Comparison of ENCODE assay signal across 19 cellular contexts in the genomic region with DNA sequence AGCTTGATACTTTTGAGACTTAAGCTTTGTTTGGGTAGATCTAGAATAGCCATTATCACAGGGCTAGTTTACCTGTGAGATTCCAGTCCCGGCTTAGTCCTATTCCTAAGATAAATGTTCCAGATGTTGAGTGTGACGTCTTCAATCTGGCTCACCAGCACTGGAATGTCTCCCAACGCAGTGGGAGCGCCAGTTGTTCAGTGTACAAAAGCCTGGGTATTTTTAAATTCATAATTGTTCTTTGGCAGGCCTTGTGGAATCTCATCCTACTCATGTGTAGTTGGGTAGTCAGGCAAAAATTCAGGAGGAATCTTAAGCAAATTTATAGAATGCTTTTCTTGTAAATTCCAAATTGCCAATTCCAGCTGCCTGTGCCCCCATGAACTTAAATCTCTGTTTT.
"Had no signal": no experiment of that assay in that cellular context is flagged by ENCODE, and none has a peak within 500 bp of the region (broad histone marks: within the 10 kb centered on the region; RNA-seq: fewer than 3 reads in every experiment).

No MANE protein-coding gene starts in this region.

- H3K36me3 Mint-ChIP-seq: immature natural killer cell had no signal

- H3K27ac Mint-ChIP-seq: immature natural killer cell, mesothelial cell of epicardium had no signal

- H3K9me3 ChIP-seq: gastroesophageal sphincter, lower lobe of right lung had no signal

- H3K36me3 ChIP-seq: esophagus muscularis mucosa, gastroesophageal sphincter, left lung, lower lobe of right lung had no signal

- H3K27ac ChIP-seq: coronary artery, dorsolateral prefrontal cortex, esophagus muscularis mucosa, foreskin keratinocyte, gastroesophageal sphincter, hepatocyte, left lung, lower lobe of right lung had no signal

- H3K79me2 ChIP-seq: hepatocyte had no signal

- H3K4me1 Mint-ChIP-seq: immature natural killer cell, mesothelial cell of epicardium had no signal

- ATAC-seq: foreskin keratinocyte, gastroesophageal sphincter, left lung, lower lobe of right lung had no signal

- H2AFZ ChIP-seq: hepatocyte had no signal

- H3K4me1 ChIP-seq: foreskin keratinocyte, gastroesophageal sphincter, left lung, lower lobe of right lung had no signal

- DNase-seq: dermis blood vessel endothelial cell; effector CD4-positive, alpha-beta T cell; effector memory CD4-positive, alpha-beta T cell; foreskin keratinocyte; head of caudate nucleus; hypothalamus; immature natural killer cell; islet precursor cell; kidney; kidney glomerular epithelial cell; left lung; lower lobe of right lung; mesenchymal stem cell had no signal

- H3K4me2 ChIP-seq: hepatocyte had no signal

- H3K27me3 ChIP-seq: dorsolateral prefrontal cortex, esophagus muscularis mucosa, foreskin keratinocyte, gastroesophageal sphincter, hepatocyte, left lung had no signal

- H3K4me3 ChIP-seq: coronary artery, dorsolateral prefrontal cortex, esophagus muscularis mucosa, gastroesophageal sphincter, hepatocyte, left lung, lower lobe of right lung had no signal

- H3K4me3 Mint-ChIP-seq: immature natural killer cell, mesothelial cell of epicardium had no signal
